ENCODE assay signal across 1 cellular context in genomic region chrX:107119281-107119680, GRCh38.
TF ChIP-seq lines count a peak whose summit lies in the region.

No MANE protein-coding gene starts in this region.

TF ChIP-seq in SK-N-SH, 30 proteins besides CTCF, POLR2A, EP300 and RAD21 (continued from another document):
- TF ChIP-seq JUND (IDR thresholded peaks at IDR 0.05): no peak
- TF ChIP-seq ELF1 (IDR thresholded peaks at IDR 0.05): no peak
- TF ChIP-seq NFIC (IDR thresholded peaks at IDR 0.05; ENCODE audit: borderline replicate concordance): no peak
- TF ChIP-seq RCOR1 (IDR thresholded peaks at IDR 0.05; ENCODE audit: low read length): no peak
- no peak for TF ChIP-seq GABPA (IDR thresholded peaks at IDR 0.05; ENCODE audit: low read depth)
- no peak for TF ChIP-seq FOSL2 (IDR thresholded peaks at IDR 0.05; ENCODE audit: borderline replicate concordance, low read depth)
- TF ChIP-seq TEAD4 (IDR thresholded peaks at IDR 0.05; ENCODE audit: borderline replicate concordance, insufficient read depth): no peak
- TF ChIP-seq ZBTB33 (IDR thresholded peaks at IDR 0.05; ENCODE audit: borderline replicate concordance, low read depth): no peak
- TF ChIP-seq USF1 (IDR thresholded peaks at IDR 0.05; ENCODE audit: borderline replicate concordance, low read depth): no peak
- TF ChIP-seq MEF2A (IDR thresholded peaks at IDR 0.05; ENCODE audit: borderline replicate concordance, low read depth): no peak
- no peak for TF ChIP-seq YY1 (IDR thresholded peaks at IDR 0.05; ENCODE audit: low read depth)
- TF ChIP-seq GATA2 (CRISPR knock-in tag; IDR thresholded peaks at IDR 0.05): no peak
- no peak for TF ChIP-seq RXRA (IDR thresholded peaks at IDR 0.05; ENCODE audit: borderline replicate concordance, low read depth)
- TF ChIP-seq MAX (IDR thresholded peaks at IDR 0.05; ENCODE audit: low read depth): no peak
- no peak for TF ChIP-seq FOXJ3 (CRISPR knock-in tag; IDR thresholded peaks at IDR 0.05)
